In genomic region chr14:51534623-51535022, GRCh38 we compare ENCODE assay signal across 11 cellular contexts.
DNase-seq lines count a peak whose midpoint lies in the region; ATAC-seq and TF ChIP-seq lines count a peak whose summit lies in the region.
"Had no signal": no experiment of that assay in that cellular context is flagged by ENCODE, and none has a peak within 500 bp of the region (broad histone marks: within the 10 kb centered on the region; RNA-seq: fewer than 3 reads in every experiment).

No MANE protein-coding gene starts in this region.

- intact Hi-C loops in left lung (cut with DNase I) = no loop called here

- H3K4me3 ChIP-seq in left lung = no peak overlapping the region

- no peak for TF ChIP-seq CTCF in progenitor cell of endocrine pancreas (IDR thresholded peaks at IDR 0.05; ENCODE audit: unreplicated experiment)
- TF ChIP-seq CTCF in left lung (IDR thresholded peaks at IDR 0.05) = no peak

- H3K9me3 ChIP-seq in left lung = no peaks in the 10 kb centered on the region

- peak overlapping the region; percentile 95 for H3K27ac Mint-ChIP-seq in progenitor cell of endocrine pancreas
- H3K27ac Mint-ChIP-seq: H9 had no signal

- H3K36me3 ChIP-seq in left lung = no peaks in the 10 kb centered on the region

- H3K9me3 Mint-ChIP-seq in progenitor cell of endocrine pancreas (ENCODE audit: low read depth) = peaks cover 15% of the 10 kb centered on the region

- H3K36me3 Mint-ChIP-seq in progenitor cell of endocrine pancreas (ENCODE audit: insufficient read depth) = no peaks in the 10 kb centered on the region

- no peaks in the 10 kb centered on the region for H3K27me3 Mint-ChIP-seq in progenitor cell of endocrine pancreas

- DNase-seq in H4 (ENCODE audit: low spot score) (peak; percentile 52), NCI-H748 (lab: John Stamatoyannopoulos, UW; ENCODE audit: unreplicated experiment) (peak; percentile 84), epithelial cell of prostate (ENCODE audit: low read depth, low spot score) (no peak), progenitor cell of endocrine pancreas (ENCODE audit: low spot score, unreplicated experiment) (peak; percentile 13), left lung (no peak), NCI-H524 treated with DMSO at 0.1 percent for 48 hours (lab: John Stamatoyannopoulos, UW) (no peak), NCI-H2196 treated with DMSO at 0.1 percent for 48 hours (lab: John Stamatoyannopoulos, UW; ENCODE audit: unreplicated experiment) (no peak)
- no peak for DNase-seq in stimulated activated CD4-positive, alpha-beta T cell treated with anti-CD3 and anti-CD28 coated beads, Interleukin-12 subunit alpha, Interleukin-12 subunit beta, amount 100 ng/mL, for 4 hours
- DNase-seq: H9; stimulated activated CD4-positive, alpha-beta T cell treated with anti-CD3 and anti-CD28 coated beads, Interleukin-2, amount 100 ng/mL, for 48 hours; T-helper 2 cell had no signal

- ATAC-seq in left lung = no peak

- no peaks in the 10 kb centered on the region for H3K4me1 ChIP-seq in left lung

- H3K27ac ChIP-seq in epithelial cell of prostate (peak overlapping the region; percentile 98), left lung (no peak overlapping the region)

- peaks cover 12% of the 10 kb centered on the region for H3K4me1 Mint-ChIP-seq in progenitor cell of endocrine pancreas (ENCODE audit: low read depth)

- no peaks in the 10 kb centered on the region for H3K27me3 ChIP-seq in left lung

- H3K4me3 Mint-ChIP-seq in progenitor cell of endocrine pancreas (ENCODE audit: low read depth) = no peak overlapping the region
- H3K4me3 Mint-ChIP-seq: H9 had no signal

Comparison
In these comparisons a context has a peak if more than half of its experiments do, and no peak if none do; other contexts are left out.
1. DNase-seq: peak in H4 (single experiment), NCI-H748 (single experiment) and progenitor cell of endocrine pancreas (single experiment); none in epithelial cell of prostate (single experiment), left lung (0 of 2), NCI-H524 treated with DMSO at 0.1 percent for 48 hours (single experiment), stimulated activated CD4-positive, alpha-beta T cell treated with anti-CD3 and anti-CD28 coated beads, Interleukin-12 subunit alpha, Interleukin-12 subunit beta, amount 100 ng/mL, for 4 hours (single experiment) and NCI-H2196 treated with DMSO at 0.1 percent for 48 hours (single experiment).